Comparison of ENCODE assay signal across 1 cellular context in the genomic region with DNA sequence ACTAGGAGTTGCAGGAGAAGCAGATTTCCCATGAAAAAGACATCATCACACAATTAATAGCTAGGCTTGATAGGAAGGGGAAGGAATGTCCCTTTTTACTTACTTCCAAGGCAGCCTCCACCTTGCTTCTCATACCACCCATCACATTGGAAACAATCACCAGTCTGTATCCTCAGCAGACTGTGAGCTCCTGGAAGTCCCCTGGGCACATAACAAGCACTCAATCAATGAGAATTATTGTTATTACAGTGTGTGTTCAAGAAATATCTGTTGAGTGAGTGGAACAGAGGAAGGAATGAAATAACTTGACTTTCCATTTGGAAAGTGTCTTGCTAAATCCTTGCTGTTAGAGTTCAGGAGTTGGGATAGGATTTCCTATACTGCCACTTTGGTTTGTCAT.
A peak's percentile ranks its signal among the peaks of the same experiment; 100 is the strongest.
TF ChIP-seq lines count a peak whose summit lies in the region.

No MANE protein-coding gene starts in this region.

TF ChIP-seq in GM12878, 131 proteins besides CTCF, POLR2A, EP300 and RAD21 (continued from another document):
- TF ChIP-seq, protein P1, sequence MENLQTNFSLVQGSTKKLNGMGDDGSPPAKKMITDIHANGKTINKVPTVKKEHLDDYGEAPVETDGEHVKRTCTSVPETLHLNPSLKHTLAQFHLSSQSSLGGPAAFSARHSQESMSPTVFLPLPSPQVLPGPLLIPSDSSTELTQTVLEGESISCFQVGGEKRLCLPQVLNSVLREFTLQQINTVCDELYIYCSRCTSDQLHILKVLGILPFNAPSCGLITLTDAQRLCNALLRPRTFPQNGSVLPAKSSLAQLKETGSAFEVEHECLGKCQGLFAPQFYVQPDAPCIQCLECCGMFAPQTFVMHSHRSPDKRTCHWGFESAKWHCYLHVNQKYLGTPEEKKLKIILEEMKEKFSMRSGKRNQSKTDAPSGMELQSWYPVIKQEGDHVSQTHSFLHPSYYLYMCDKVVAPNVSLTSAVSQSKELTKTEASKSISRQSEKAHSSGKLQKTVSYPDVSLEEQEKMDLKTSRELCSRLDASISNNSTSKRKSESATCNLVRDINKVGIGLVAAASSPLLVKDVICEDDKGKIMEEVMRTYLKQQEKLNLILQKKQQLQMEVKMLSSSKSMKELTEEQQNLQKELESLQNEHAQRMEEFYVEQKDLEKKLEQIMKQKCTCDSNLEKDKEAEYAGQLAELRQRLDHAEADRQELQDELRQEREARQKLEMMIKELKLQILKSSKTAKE (IDR thresholded peaks at IDR 0.05; ENCODE audit: low read depth, poor library complexity, severe bottlenecking) = no peak
- no peak for TF ChIP-seq SRF (IDR thresholded peaks at IDR 0.05; ENCODE audit: low read depth in 2 of 2, low read length in 2 of 2)
- no peak for TF ChIP-seq POLR2AphosphoS2 (IDR thresholded peaks at IDR 0.05; ENCODE audit: low read depth, low read length)
- TF ChIP-seq MEF2A (IDR thresholded peaks at IDR 0.05; ENCODE audit: insufficient read depth, low read depth, low read length) = no peak
- no peak for TF ChIP-seq ZBTB40 (IDR thresholded peaks at IDR 0.05; ENCODE audit: borderline replicate concordance)
- TF ChIP-seq ZNF274 (IDR thresholded peaks at IDR 0.05; ENCODE audit: insufficient read depth, insufficient read length) = no peak
- TF ChIP-seq CHD2 (IDR thresholded peaks at IDR 0.05; ENCODE audit: borderline replicate concordance, low read depth, low read length) = no peak
- TF ChIP-seq MTA2 (IDR thresholded peaks at IDR 0.05; ENCODE audit: low read depth) = no peak
- TF ChIP-seq BHLHE40 (IDR thresholded peaks at IDR 0.05; ENCODE audit: borderline replicate concordance in 1 of 2, low read depth in 2 of 2, low read length in 1 of 2) = no peak
- TF ChIP-seq HCFC1 (IDR thresholded peaks at IDR 0.05; ENCODE audit: low read length) = no peak
- no peak for TF ChIP-seq ZNF207 (IDR thresholded peaks at IDR 0.05; ENCODE audit: borderline replicate concordance)
- no peak for TF ChIP-seq KDM1A (IDR thresholded peaks at IDR 0.05; ENCODE audit: borderline replicate concordance)
- 0 out of 2 replicates have a peak, but pooled peaks have one; percentile 7 for TF ChIP-seq PKNOX1 (IDR thresholded peaks at IDR 0.05)
- no peak for TF ChIP-seq NFXL1 (IDR thresholded peaks at IDR 0.05; ENCODE audit: borderline replicate concordance)
- TF ChIP-seq EED (IDR thresholded peaks at IDR 0.05; ENCODE audit: low read depth) = 0 out of 2 replicates have a peak, but pooled peaks have one; percentile 8
- TF ChIP-seq IKZF1 (conservative IDR thresholded peaks at IDR 0.05) = 0 out of 2 replicates have a peak, but pooled peaks have one; percentile 26
- TF ChIP-seq ZNF24 (IDR thresholded peaks at IDR 0.05) = no peak
- TF ChIP-seq MYB (IDR thresholded peaks at IDR 0.05; ENCODE audit: borderline replicate concordance, low read depth, low read length) = no peak
- no peak for TF ChIP-seq NFIC (IDR thresholded peaks at IDR 0.05; ENCODE audit: low read depth, low read length)
